18 cellular contexts compared by ENCODE assay signal in the genomic region with DNA sequence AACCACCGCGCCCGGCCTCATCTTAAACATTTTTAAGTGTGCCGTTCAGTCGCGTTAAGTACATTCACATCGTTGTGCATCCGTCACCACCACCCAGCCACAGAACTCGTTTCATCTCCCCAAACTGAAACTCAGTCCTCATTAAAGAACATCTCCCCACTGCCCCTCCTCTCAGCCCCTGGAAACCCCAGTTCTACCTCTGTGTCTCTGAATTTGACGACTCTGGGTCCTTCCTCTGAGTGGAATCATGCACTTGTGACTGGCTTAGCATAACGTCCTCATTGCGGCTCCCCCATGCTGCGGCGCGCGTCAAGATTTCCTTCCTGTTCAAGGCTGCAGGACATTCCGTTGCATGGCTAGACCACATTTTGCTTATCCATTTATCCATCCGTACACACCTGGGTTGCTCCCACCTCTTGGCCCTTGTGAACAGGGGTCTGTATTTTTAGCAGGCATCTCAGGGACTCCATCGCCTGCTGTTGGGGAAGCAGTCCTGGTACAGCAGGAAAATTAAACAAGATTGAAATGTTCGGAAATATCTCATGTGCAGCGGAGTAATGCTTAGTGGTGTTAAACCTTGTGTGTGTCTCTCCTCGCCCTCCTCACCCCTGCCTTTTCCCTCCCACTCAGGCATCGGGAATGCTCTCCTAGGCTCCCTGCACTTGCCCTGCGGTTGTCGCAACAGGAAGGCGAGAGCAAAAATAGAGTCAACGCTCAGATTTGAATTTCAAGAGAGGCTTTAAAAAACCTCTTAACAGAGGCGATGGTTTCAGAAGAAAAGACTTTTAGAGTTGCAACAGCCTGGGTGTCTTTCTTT.
DNase-seq lines count a peak whose midpoint lies in the region; ATAC-seq and TF ChIP-seq lines count a peak whose summit lies in the region.
"Had no signal": no experiment of that assay in that cellular context is flagged by ENCODE, and none has a peak within 500 bp of the region (broad histone marks: within the 10 kb centered on the region; RNA-seq: fewer than 3 reads in every experiment).

No MANE protein-coding gene starts in this region.

- DNase-seq in activated T-cell treated with anti-CD3 and anti-CD28 coated beads for 48 hours (ENCODE audit: low read depth) = peak; percentile 8
- no peak for DNase-seq in activated T-cell treated with anti-CD3 and anti-CD28 coated beads for 4 hours
- DNase-seq in activated CD8-positive, alpha-beta T cell treated with anti-CD3 and anti-CD28 coated beads for 36 hours = peak; percentile 71
- peak; percentile 88 for DNase-seq in esophagus muscularis mucosa (ENCODE audit: extremely low spot score)
- peak; percentile 6 to 16 for DNase-seq in stimulated activated CD8-positive, alpha-beta memory T cell treated with anti-CD3 and anti-CD28 coated beads, Interleukin-15, amount 100 ng/mL, for 48 hours (ENCODE audit: low read depth in 2 of 2)
- DNase-seq in GM13976 (ENCODE audit: low spot score) = no peak
- DNase-seq in PC-9 = no peak
- DNase-seq in SW 1271 (lab: John Stamatoyannopoulos, UW) = no peak
- DNase-seq: DND-41, KG1, left ventricle myocardium superior, NCI-H1092, stomach had no signal

- TF ChIP-seq POLR2A in esophagus muscularis mucosa (IDR thresholded peaks at IDR 0.05; ENCODE audit: low read depth) = no peak

- H3K36me3 Mint-ChIP-seq in activated CD8-positive, alpha-beta T cell treated with anti-CD3 and anti-CD28 coated beads for 36 hours (ENCODE audit: low read depth) = no peaks in the 10 kb centered on the region
- H3K36me3 Mint-ChIP-seq: CD14-positive monocyte had no signal

- H2AFZ ChIP-seq in PC-9 = no peak overlapping the region

- H3K36me3 ChIP-seq in esophagus muscularis mucosa (no peaks in the 10 kb centered on the region), PC-9 (ENCODE audit: low read depth) (no peaks in the 10 kb centered on the region)
- H3K36me3 ChIP-seq: stomach had no signal

- in situ Hi-C loops in GM13976 (cut with MboI; ENCODE audit: low sequenced_read_pairs, unreplicated experiment) = no loop called here

- no peaks in the 10 kb centered on the region for H3K9me3 Mint-ChIP-seq in activated CD8-positive, alpha-beta T cell treated with anti-CD3 and anti-CD28 coated beads for 36 hours
- H3K9me3 Mint-ChIP-seq: central memory CD8-positive, alpha-beta T cell had no signal

- peaks cover 0 to 15% (median 14%) of the 10 kb centered on the region in 4 donors for H3K4me1 ChIP-seq in esophagus muscularis mucosa
- no peaks in the 10 kb centered on the region for H3K4me1 ChIP-seq in PC-9 (replicated peaks; ENCODE audit: insufficient read depth)
- H3K4me1 ChIP-seq: stomach had no signal

- TF ChIP-seq CTCF in activated CD8-positive, alpha-beta T cell treated with anti-CD3 and anti-CD28 coated beads for 36 hours (IDR thresholded peaks at IDR 0.05) = no peak
- TF ChIP-seq CTCF in esophagus muscularis mucosa (IDR thresholded peaks at IDR 0.05) (no peak), GM13976 (IDR thresholded peaks at IDR 0.05; ENCODE audit: borderline replicate concordance, control extremely low read depth, extremely low read depth, insufficient read depth, missing control alignments) (no peak), PC-9 (conservative IDR thresholded peaks at IDR 0.05) (no peak)

- 87% methylated on average over 28 of the region's 28 CpGs for WGBS in esophagus muscularis mucosa

- peak overlapping the region; percentile 39 for H3K4me3 Mint-ChIP-seq in activated CD8-positive, alpha-beta T cell treated with anti-CD3 and anti-CD28 coated beads for 36 hours
- H3K4me3 Mint-ChIP-seq: CD14-positive monocyte; central memory CD8-positive, alpha-beta T cell had no signal

- TF ChIP-seq EP300 in esophagus muscularis mucosa (IDR thresholded peaks at IDR 0.05) = no peak

- H3K27me3 ChIP-seq in esophagus muscularis mucosa (no peaks in the 10 kb centered on the region), PC-9 (ENCODE audit: insufficient read depth, low read depth) (no peaks in the 10 kb centered on the region)

- peak; percentile 92 for ATAC-seq in activated CD8-positive, alpha-beta T cell treated with anti-CD3 and anti-CD28 coated beads for 36 hours
- ATAC-seq: left ventricle myocardium superior had no signal

- CTCF ChIA-PET in activated CD8-positive, alpha-beta T cell treated with anti-CD3 and anti-CD28 coated beads for 36 hours (lab: Charles Lee) = interaction anchor here (1.3 kb wide), 1 partner anchor 109 kb away, joined by 4 read pairs; no protein-coding TSS in a partner anchor
- CTCF ChIA-PET in PC-9 (lab: Charles Lee) = no interaction called here

- POLR2A ChIA-PET in activated CD8-positive, alpha-beta T cell treated with anti-CD3 and anti-CD28 coated beads for 36 hours (lab: Charles Lee) = no interaction called here
- POLR2A ChIA-PET in PC-9 (lab: Charles Lee; ENCODE audit: unreplicated experiment) = no interaction called here

- no peak overlapping the region for H3K4me3 ChIP-seq in esophagus muscularis mucosa
- H3K4me3 ChIP-seq in PC-9 = no peak overlapping the region
- H3K4me3 ChIP-seq: smooth muscle cell, stomach had no signal

- H3K79me2 ChIP-seq in PC-9 (ENCODE audit: low read depth) = no peaks in the 10 kb centered on the region

- H3K27ac ChIP-seq in esophagus muscularis mucosa (replicated peaks in 1 of 4) (no peak overlapping the region), PC-9 (no peak overlapping the region)
- H3K27ac ChIP-seq: RWPE1, stomach had no signal

- H3K9me2 ChIP-seq in PC-9 (ENCODE audit: insufficient read depth) = no peaks in the 10 kb centered on the region

- H3K4me2 ChIP-seq in PC-9 = no peak overlapping the region
- H3K4me2 ChIP-seq: smooth muscle cell had no signal

- H3K9me3 ChIP-seq in esophagus muscularis mucosa (no peaks in the 10 kb centered on the region), PC-9 (ENCODE audit: insufficient read depth, low read depth) (no peaks in the 10 kb centered on the region)
- H3K9me3 ChIP-seq: stomach had no signal

- H3F3A ChIP-seq in PC-9 (ENCODE audit: insufficient read depth, low read depth) = no peaks in the 10 kb centered on the region

- intact Hi-C loops in activated CD8-positive, alpha-beta T cell treated with anti-CD3 and anti-CD28 coated beads for 36 hours (cut with micrococcal nuclease) = no loop called here
- intact Hi-C loops in esophagus muscularis mucosa (cut with DNase I) (no loop called here), PC-9 (cut with micrococcal nuclease; ENCODE audit: unreplicated experiment) (no loop called here)

- H3K27me3 Mint-ChIP-seq in activated CD8-positive, alpha-beta T cell treated with anti-CD3 and anti-CD28 coated beads for 36 hours = peaks cover 14% of the 10 kb centered on the region

- no peaks in the 10 kb centered on the region for H4K20me1 ChIP-seq in PC-9 (ENCODE audit: insufficient read depth)

- H3K4me1 Mint-ChIP-seq in activated CD8-positive, alpha-beta T cell treated with anti-CD3 and anti-CD28 coated beads for 36 hours (ENCODE audit: low read depth) = peaks cover 22% of the 10 kb centered on the region

- no peak overlapping the region for H3K27ac Mint-ChIP-seq in activated CD8-positive, alpha-beta T cell treated with anti-CD3 and anti-CD28 coated beads for 36 hours
- H3K27ac Mint-ChIP-seq: CD14-positive monocyte, progenitor cell of endocrine pancreas had no signal

- BruUV-seq in PC-9 (replicated peaks; lab: Mats Ljungman, UMichigan) = no TSS peak

Comparison
In these comparisons a context has a peak if more than half of its experiments do, and no peak if none do; other contexts are left out.
1. DNase-seq: peak in activated T-cell treated with anti-CD3 and anti-CD28 coated beads for 48 hours (single experiment), activated CD8-positive, alpha-beta T cell treated with anti-CD3 and anti-CD28 coated beads for 36 hours (single experiment), esophagus muscularis mucosa (single experiment) and stimulated activated CD8-positive, alpha-beta memory T cell treated with anti-CD3 and anti-CD28 coated beads, Interleukin-15, amount 100 ng/mL, for 48 hours (2 of 2); none in activated T-cell treated with anti-CD3 and anti-CD28 coated beads for 4 hours (single experiment), GM13976 (single experiment), PC-9 (0 of 2) and SW 1271 (0 of 2).